Comparison of ENCODE assay signal across 27 cellular contexts in genomic region chr1:176638713-176639112, GRCh38.
"Had no signal": no experiment of that assay in that cellular context is flagged by ENCODE, and none has a peak within 500 bp of the region (broad histone marks: within the 10 kb centered on the region; RNA-seq: fewer than 3 reads in every experiment).

No MANE protein-coding gene starts in this region.

- H3K9me3 ChIP-seq: esophagus squamous epithelium, neutrophil, prostate gland, sigmoid colon, spleen, testis, tibial nerve, upper lobe of left lung had no signal

- H3K27me3 Mint-ChIP-seq: effector memory CD8-positive, alpha-beta T cell; memory B cell; stimulated activated memory B cell treated with anti-CD40 and anti-IgM and Interleukin-4, amounts not matched to agents 10 μg/mL and 1 μg/mL and 100 μg/mL, for 72 hours had no signal

- H3K4me1 Mint-ChIP-seq: memory B cell; natural killer cell; neural crest cell; stimulated activated memory B cell treated with anti-CD40 and anti-IgM and Interleukin-4, amounts not matched to agents 10 μg/mL and 1 μg/mL and 100 μg/mL, for 72 hours had no signal

- H3K4me3 Mint-ChIP-seq: effector memory CD8-positive, alpha-beta T cell; memory B cell; natural killer cell; neural crest cell; stimulated activated memory B cell treated with anti-CD40 and anti-IgM and Interleukin-4, amounts not matched to agents 10 μg/mL and 1 μg/mL and 100 μg/mL, for 72 hours had no signal

- H3K27ac Mint-ChIP-seq: effector memory CD8-positive, alpha-beta T cell; memory B cell; natural killer cell; stimulated activated memory B cell treated with anti-CD40 and anti-IgM and Interleukin-4, amounts not matched to agents 10 μg/mL and 1 μg/mL and 100 μg/mL, for 72 hours had no signal

- H3K9me3 Mint-ChIP-seq: memory B cell, neural crest cell had no signal

- FAIRE-seq: endometrium, kidney, urothelium cell line had no signal

- H3K27ac ChIP-seq: esophagus squamous epithelium, neutrophil, parathyroid adenoma, prostate gland, spleen, testis, tibial nerve, upper lobe of left lung had no signal

- ATAC-seq: effector memory CD8-positive, alpha-beta T cell; natural killer cell; right cardiac atrium; stimulated activated memory B cell treated with anti-CD40 and anti-IgM and Interleukin-4, amounts not matched to agents 10 μg/mL and 1 μg/mL and 100 μg/mL, for 72 hours; stimulated activated naive CD8-positive, alpha-beta T cell treated with anti-CD3 and anti-CD28 coated beads, Interleukin-15, Interleukin-2, amounts not matched to agents 100 U/mL and 50 U/mL, for 24 hours had no signal

- H3K27me3 ChIP-seq: esophagus squamous epithelium, neutrophil, sigmoid colon, spleen, testis, tibial nerve, upper lobe of left lung had no signal

- DNase-seq: cerebellar nuclear complex; cortex of kidney; effector memory CD8-positive, alpha-beta T cell; erythroblast; esophagus squamous epithelium; foreskin melanocyte; glutamatergic neuron; kidney; natural killer cell; sigmoid colon; spleen; stimulated activated CD4-positive, alpha-beta T cell treated with anti-CD3 and anti-CD28 coated beads, Interleukin-4, amount 100 ng/mL, for 4 hours; stimulated activated naive CD8-positive, alpha-beta T cell treated with anti-CD3 and anti-CD28 coated beads, Interleukin-15, Interleukin-2, amounts not matched to agents 100 U/mL and 50 U/mL, for 24 hours; substantia nigra; testis; upper lobe of left lung had no signal

- H3K4me3 ChIP-seq: esophagus squamous epithelium, lung, prostate gland, sigmoid colon, spleen, testis, tibial nerve, upper lobe of left lung had no signal

- H3K36me3 ChIP-seq: esophagus squamous epithelium, neutrophil, prostate gland, sigmoid colon, spleen, tibial nerve, upper lobe of left lung had no signal

- H3K36me3 Mint-ChIP-seq: memory B cell; natural killer cell; stimulated activated memory B cell treated with anti-CD40 and anti-IgM and Interleukin-4, amounts not matched to agents 10 μg/mL and 1 μg/mL and 100 μg/mL, for 72 hours had no signal

- H3K4me1 ChIP-seq: esophagus squamous epithelium, parathyroid adenoma, prostate gland, spleen, testis, tibial nerve, upper lobe of left lung had no signal
